7 cellular contexts compared by ENCODE assay signal in the genomic region with DNA sequence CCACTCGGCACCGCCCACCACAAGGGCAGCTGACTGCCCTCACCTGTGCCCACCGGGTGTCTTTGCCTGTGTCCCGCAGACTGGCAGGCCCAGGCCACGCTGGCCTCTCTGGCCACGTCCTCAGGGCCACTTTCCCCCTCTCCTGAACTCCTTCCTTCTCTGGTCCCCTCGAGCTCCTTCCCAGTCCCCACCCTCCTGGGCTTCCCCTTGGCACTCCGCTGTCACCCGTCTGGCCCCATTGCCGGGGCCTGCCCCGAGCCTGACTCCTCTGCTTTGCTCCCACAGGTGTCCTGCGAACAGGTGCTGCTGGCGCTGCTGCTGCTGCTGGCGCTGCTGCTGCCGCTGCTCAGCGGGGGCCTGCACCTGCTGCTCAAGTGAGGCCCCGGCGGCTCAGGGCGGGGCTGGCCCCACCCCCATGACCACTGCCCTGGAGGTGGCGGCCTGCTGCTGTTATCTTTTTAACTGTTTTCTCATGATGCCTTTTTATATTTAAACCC. TPM values are rescaled to one million over a fixed set of nuclear protein-coding genes. Genes with fewer than 3 reads are reported as not detected.
A peak's percentile ranks its signal among the peaks of the same experiment; 100 is the strongest.
DNase-seq lines count a peak whose midpoint lies in the region; ATAC-seq and TF ChIP-seq lines count a peak whose summit lies in the region.
"Had no signal": no experiment of that assay in that cellular context is flagged by ENCODE, and none has a peak within 500 bp of the region (broad histone marks: within the 10 kb centered on the region; RNA-seq: fewer than 3 reads in every experiment).

No MANE protein-coding gene starts in this region.

- H3K9me3 ChIP-seq in muscle layer of duodenum (ENCODE audit: control insufficient read depth in 1 of 2, low read length in 2 of 2) = no peaks in the 10 kb centered on the region

- DNase-seq in HL-60 (ENCODE audit: low read depth in 1 of 2, low spot score in 1 of 2) (no peak), NCI-H526 treated with DMSO at 0.1 percent for 48 hours (lab: John Stamatoyannopoulos, UW) (peak; percentile 20), mucosa of gallbladder (ENCODE audit: low spot score) (no peak)

- no peaks in the 10 kb centered on the region for H3K27me3 ChIP-seq in HL-60 (ENCODE audit: insufficient read depth, poor library complexity, severe bottlenecking)
- no peaks in the 10 kb centered on the region for H3K27me3 ChIP-seq in muscle layer of duodenum (ENCODE audit: low read depth, low read length)

- ATAC-seq in HG02571 (IDR thresholded peaks at IDR 0.05; ENCODE audit: unreplicated experiment) (no peak), HG03565 (IDR thresholded peaks at IDR 0.05; ENCODE audit: unreplicated experiment) (no peak)

- no peak for TF ChIP-seq CTCF in HL-60 (IDR thresholded peaks at IDR 0.05; ENCODE audit: insufficient read depth, low read length)

- H3K36me3 ChIP-seq in muscle layer of duodenum (ENCODE audit: control insufficient read depth in 1 of 2, insufficient read depth in 2 of 2, low read length in 2 of 2) = peaks cover 5 to 21% of the 10 kb centered on the region in 2 donors

- H3K4me1 ChIP-seq in muscle layer of duodenum (ENCODE audit: control insufficient read depth in 1 of 2, insufficient read depth in 2 of 2, low read length in 2 of 2) = no peaks in the 10 kb centered on the region

- H3K4me3 ChIP-seq in HL-60 (replicated peaks; ENCODE audit: insufficient read depth, low read length) (no peak overlapping the region), muscle layer of duodenum (ENCODE audit: low read depth in 1 of 2, low read length in 2 of 2) (no peak overlapping the region)

- H3K27ac ChIP-seq in HL-60 (replicated peaks) (peak overlapping the region; percentile 86), muscle layer of duodenum (ENCODE audit: low read length) (peak overlapping the region; percentile 45)

RNA-seq across cellular contexts. Expression of gene MCAT, which starts 14.2 kb away (rescaled TPM):
- 29.3 TPM for total RNA-seq in mucosa of gallbladder

RNA-seq across cellular contexts. Expression of gene BIK, which starts 18.4 kb away (rescaled TPM):
- total RNA-seq in mucosa of gallbladder = 19.0 TPM
- total RNA-seq: posterior vena cava had no signal

RNA-seq across cellular contexts. Expression of gene TSPO, which starts 22.4 kb away (rescaled TPM):
- total RNA-seq in mucosa of gallbladder = 322 TPM

RNA-seq across cellular contexts. Expression of gene TTLL1, which starts 39.8 kb away (rescaled TPM):
- 5.9 TPM for total RNA-seq in mucosa of gallbladder

RNA-seq across cellular contexts. Expression of gene TTLL12, which starts 58.0 kb away (rescaled TPM):
- total RNA-seq in mucosa of gallbladder = 105 TPM
